36 cellular contexts compared by ENCODE assay signal in genomic region chr9:87944096-87944495, GRCh38. TPM values are rescaled to one million over a fixed set of nuclear protein-coding genes. Genes with fewer than 3 reads are reported as not detected.
"Had no signal": no experiment of that assay in that cellular context is flagged by ENCODE, and none has a peak within 500 bp of the region (broad histone marks: within the 10 kb centered on the region; RNA-seq: fewer than 3 reads in every experiment).

No MANE protein-coding gene starts in this region.

- DNase-seq: activated B cell treated with CpG ODN at 0.5 μM for 24 hours; activated CD4-positive, alpha-beta T cell treated with anti-CD3 and anti-CD28 coated beads for 4 hours; activated CD4-positive, CD25-positive, alpha-beta regulatory T cell treated with anti-CD3 and anti-CD28 coated beads, Interleukin-2, amount 50 U/mL, for 72 hours; activated CD8-positive, alpha-beta T cell treated with anti-CD3 and anti-CD28 coated beads for 36 hours; activated gamma-delta T cell; activated naive CD4-positive, alpha-beta T cell treated with Interleukin-2 at 50 U/mL for 16 hours; activated naive CD8-positive, alpha-beta T cell treated with anti-CD3 and anti-CD28 coated beads, Interleukin-2, amount 10 ng/mL, durations not matched to agents 7 days and 5 days; activated T-cell treated with anti-CD3 and anti-CD28 coated beads, Interleukin-2, amount 50 U/mL, for 1 hour; activated T-cell treated with anti-CD3 and anti-CD28 coated beads, Interleukin-2, amount 50 U/mL, for 72 hours; brain microvascular endothelial cell; central memory CD4-positive, alpha-beta T cell; MM.1S; NCI-H1105; NCI-H1417 treated with DMSO at 0.1 percent for 48 hours; NCI-H187 treated with DMSO at 0.1 percent for 48 hours; NCI-H2081; NCI-H226; NCI-H446 treated with DMSO at 0.1 percent for 48 hours; NCI-H524 treated with DMSO at 0.1 percent for 48 hours; PC-9; SW 1271; T-helper 1 cell; T-helper 2 cell; T-helper 9 cell had no signal

- H3K4me2 ChIP-seq: KMS-11, PC-9 had no signal

- H3K4me3 ChIP-seq: PC-9 had no signal

- H3K27me3 Mint-ChIP-seq: activated naive CD4-positive, alpha-beta T cell treated with anti-CD3 and anti-CD28 coated beads, Interleukin-2, amount 50 U/mL, for 24 hours had no signal

- H3K27ac Mint-ChIP-seq: activated B cell treated with CpG ODN at 0.5 μM for 24 hours; activated CD8-positive, alpha-beta T cell treated with anti-CD3 and anti-CD28 coated beads for 36 hours; activated naive CD4-positive, alpha-beta T cell treated with anti-CD3 and anti-CD28 coated beads, Interleukin-2, amount 50 U/mL, for 24 hours; activated naive CD8-positive, alpha-beta T cell treated with anti-CD3 and anti-CD28 coated beads, Interleukin-2, amount 10 ng/mL, durations not matched to agents 7 days and 5 days; activated T-cell treated with anti-CD3 and anti-CD28 coated beads, Interleukin-2, amount 50 U/mL, for 72 hours; activated T-helper 2 cell treated with anti-CD3 and anti-CD28 coated beads, Interferon-gamma antibody, Interleukin-2, Interleukin-4, amounts not matched to agents 10 μg/mL and 5 μg/mL and 100 μg/mL, durations not matched to agents 14 hours and 24 hours and 36 hours had no signal

- FAIRE-seq: RCC 7860 had no signal

- H3K9ac ChIP-seq: KMS-11 had no signal

- H3K27me3 ChIP-seq: brain microvascular endothelial cell had no signal

- H3K36me3 ChIP-seq: brain microvascular endothelial cell had no signal

- H3K9me3 Mint-ChIP-seq: activated B cell treated with CpG ODN at 0.5 μM for 24 hours; activated CD8-positive, alpha-beta T cell treated with anti-CD3 and anti-CD28 coated beads for 36 hours; activated naive CD4-positive, alpha-beta T cell treated with anti-CD3 and anti-CD28 coated beads, Interleukin-2, amount 50 U/mL, for 24 hours; activated naive CD8-positive, alpha-beta T cell treated with anti-CD3 and anti-CD28 coated beads, Interleukin-2, amount 10 ng/mL, durations not matched to agents 7 days and 5 days; activated T-cell treated with anti-CD3 and anti-CD28 coated beads, Interleukin-2, amount 50 U/mL, for 72 hours; activated T-helper 2 cell treated with anti-CD3 and anti-CD28 coated beads, Interferon-gamma antibody, Interleukin-2, Interleukin-4, amounts not matched to agents 10 μg/mL and 5 μg/mL and 100 μg/mL, durations not matched to agents 14 hours and 24 hours and 36 hours had no signal

- H3K27ac ChIP-seq: brain microvascular endothelial cell, KMS-11, PC-9, RWPE1, VCaP had no signal

- H3K36me3 Mint-ChIP-seq: activated naive CD4-positive, alpha-beta T cell treated with anti-CD3 and anti-CD28 coated beads, Interleukin-2, amount 50 U/mL, for 24 hours; activated naive CD8-positive, alpha-beta T cell treated with anti-CD3 and anti-CD28 coated beads, Interleukin-2, amount 10 ng/mL, durations not matched to agents 7 days and 5 days had no signal

- H2AFZ ChIP-seq: PC-9 had no signal

- H3K4me3 Mint-ChIP-seq: activated B cell treated with CpG ODN at 0.5 μM for 24 hours; activated CD8-positive, alpha-beta T cell treated with anti-CD3 and anti-CD28 coated beads for 36 hours; activated naive CD4-positive, alpha-beta T cell treated with anti-CD3 and anti-CD28 coated beads, Interleukin-2, amount 50 U/mL, for 24 hours; activated naive CD8-positive, alpha-beta T cell treated with anti-CD3 and anti-CD28 coated beads, Interleukin-2, amount 10 ng/mL, durations not matched to agents 7 days and 5 days; activated T-cell treated with anti-CD3 and anti-CD28 coated beads, Interleukin-2, amount 50 U/mL, for 72 hours had no signal

- ATAC-seq: activated CD8-positive, alpha-beta T cell treated with anti-CD3 and anti-CD28 coated beads for 36 hours; activated T-cell treated with anti-CD3 and anti-CD28 coated beads, Interleukin-2, amount 50 U/mL, for 72 hours; Right ventricle myocardium inferior had no signal

- H3K4me1 Mint-ChIP-seq: activated B cell treated with CpG ODN at 0.5 μM for 24 hours; activated naive CD4-positive, alpha-beta T cell treated with anti-CD3 and anti-CD28 coated beads, Interleukin-2, amount 50 U/mL, for 24 hours; activated naive CD8-positive, alpha-beta T cell treated with anti-CD3 and anti-CD28 coated beads, Interleukin-2, amount 10 ng/mL, durations not matched to agents 7 days and 5 days had no signal

RNA-seq across cellular contexts. Expression of gene SPATA31C1, which starts 26.3 kb away (rescaled TPM):
- total RNA-seq: activated B cell treated with CpG ODN at 0.5 μM for 24 hours; activated CD8-positive, alpha-beta memory T cell treated with anti-CD3 and anti-CD28 coated beads for 36 hours; activated CD8-positive, alpha-beta T cell treated with anti-CD3 and anti-CD28 coated beads for 36 hours; activated naive CD8-positive, alpha-beta T cell treated with anti-CD3 and anti-CD28 coated beads, Interleukin-2, amount 10 ng/mL, durations not matched to agents 7 days and 5 days; activated T-cell treated with anti-CD3 and anti-CD28 coated beads, Interleukin-2, amount 50 U/mL, for 72 hours; activated T-helper 2 cell treated with anti-CD3 and anti-CD28 coated beads, Interferon-gamma antibody, Interleukin-2, Interleukin-4, amounts not matched to agents 10 μg/mL and 5 μg/mL and 100 μg/mL, durations not matched to agents 14 hours and 24 hours and 36 hours; cerebellum; LHCN-M2; OCI-LY7; PC-9; Right ventricle myocardium inferior had no signal
- polyA plus RNA-seq: adipose tissue had no signal

RNA-seq across cellular contexts. Expression of gene CDK20, which starts 30.2 kb away (rescaled TPM):
- total RNA-seq: OCI-LY7 had no signal
